8 cellular contexts compared by ENCODE assay signal in the genomic region with DNA sequence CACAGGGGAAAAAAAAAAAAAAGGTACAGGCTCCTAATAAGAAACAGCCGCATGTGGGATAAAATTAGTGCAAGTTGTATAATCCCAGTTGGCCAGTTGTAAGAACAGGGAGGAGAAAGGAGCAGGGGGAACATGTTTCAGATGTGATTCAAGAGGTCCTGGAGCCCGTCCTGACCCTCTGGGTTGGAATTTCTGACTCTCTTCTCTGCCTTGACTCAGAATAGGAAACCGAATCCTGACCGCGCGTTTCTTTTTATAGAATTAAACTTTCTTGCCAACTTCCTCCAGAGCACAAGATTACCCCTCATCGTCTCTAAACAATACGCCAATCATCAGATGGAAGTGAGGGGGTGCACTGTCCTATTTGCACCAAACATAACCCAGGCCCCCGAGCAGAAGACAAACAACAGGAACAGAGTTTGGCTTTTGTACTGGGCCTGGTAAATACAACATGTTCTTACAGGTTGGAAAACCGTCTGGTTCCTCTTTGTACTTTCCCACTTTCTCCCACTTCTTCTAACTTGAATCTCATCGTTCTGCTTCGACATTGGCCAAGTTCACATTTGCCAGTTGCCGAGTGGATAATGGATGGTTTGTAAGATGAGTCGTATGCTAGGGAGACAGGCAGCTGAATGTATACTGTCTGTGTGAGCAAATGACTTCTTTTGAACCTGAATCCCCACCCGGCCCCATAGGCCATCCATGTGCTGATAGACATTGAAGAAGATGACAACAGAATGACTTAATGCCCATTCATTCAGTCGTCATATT. TPM values are rescaled to one million over a fixed set of nuclear protein-coding genes. Genes with fewer than 3 reads are reported as not detected.
DNase-seq lines count a peak whose midpoint lies in the region; ATAC-seq, FAIRE-seq and TF ChIP-seq lines count a peak whose summit lies in the region.

No MANE protein-coding gene starts in this region.

- H3K27ac ChIP-seq in OCI-LY3 (ENCODE audit: low read length): no peak overlapping the region

- peak; percentile 77 for FAIRE-seq in urothelium cell line (lab: Jason Lieb, UNC)

- H3K27me3 ChIP-seq in OCI-LY3 (ENCODE audit: low read depth, low read length): peaks cover 7% of the 10 kb centered on the region

- 0 out of 2 replicates have a peak overlapping the region, but pooled peaks have one; percentile 51 for H2AFZ ChIP-seq in OCI-LY3 (ENCODE audit: low read depth, low read length)

- DNase-seq in EH (ENCODE audit: low read depth) (peak; percentile 98), cardiac fibroblast (ENCODE audit: low read depth in 2 of 2) (peak; percentile 92 to 95), myocyte (ENCODE audit: low read depth) (peak; percentile 97), urothelium cell line (ENCODE audit: low spot score) (peak; percentile 44)

- no peaks in the 10 kb centered on the region for H3K79me2 ChIP-seq in OCI-LY3 (ENCODE audit: low read length)

- ATAC-seq in GM21360 (IDR thresholded peaks at IDR 0.05; ENCODE audit: unreplicated experiment): no peak
- ATAC-seq in HG02642 (IDR thresholded peaks at IDR 0.05; ENCODE audit: poor library complexity, unreplicated experiment): no peak
- ATAC-seq in GM21526 (IDR thresholded peaks at IDR 0.05; ENCODE audit: low FRiP score, unreplicated experiment): no peak

- no peaks in the 10 kb centered on the region for H3K9me3 ChIP-seq in OCI-LY3 (ENCODE audit: insufficient read depth, low read length)

- H3K4me3 ChIP-seq in OCI-LY3 (ENCODE audit: low read length) (peak overlapping the region; percentile 52), cardiac fibroblast (replicated peaks in 1 of 2; ENCODE audit: low read depth in 2 of 2, low read length in 2 of 2) (no peak overlapping the region)

- TF ChIP-seq CTCF in OCI-LY3 (IDR thresholded peaks at IDR 0.05; ENCODE audit: low read depth, low read length): no peak
- no peak for TF ChIP-seq CTCF in cardiac fibroblast (IDR thresholded peaks at IDR 0.05; ENCODE audit: low read depth, low read length)

- H4K20me1 ChIP-seq in OCI-LY3 (ENCODE audit: insufficient read depth, low read length): no peaks in the 10 kb centered on the region

- no peaks in the 10 kb centered on the region for H3K36me3 ChIP-seq in OCI-LY3 (replicated peaks; ENCODE audit: low read depth, low read length)

- H3K4me2 ChIP-seq in OCI-LY3 (ENCODE audit: low read length): peak overlapping the region; percentile 69

- no peak overlapping the region; the same call in 1 of the 2 replicates for H3K9ac ChIP-seq in OCI-LY3 (ENCODE audit: low read length)

- peaks cover 48% of the 10 kb centered on the region for H3K4me1 ChIP-seq in OCI-LY3 (ENCODE audit: low read length)

RNA-seq across cellular contexts. Expression of a gene that starts 42.5 kb away (rescaled TPM):
- 80.2 and 83.0 TPM in 2 replicates for total RNA-seq in myocyte
- polyA plus RNA-seq in myocyte (2012): 22.7 TPM

Comparison
In these comparisons a context has a peak if more than half of its experiments do, and no peak if none do; other contexts are left out.
1. DNase-seq: peak in every context shown above with its lines; median percentile 98 in EH; 97 in myocyte; 94 in cardiac fibroblast; 44 in urothelium cell line.